Comparison of ENCODE assay signal across 1 cellular context in the genomic region with DNA sequence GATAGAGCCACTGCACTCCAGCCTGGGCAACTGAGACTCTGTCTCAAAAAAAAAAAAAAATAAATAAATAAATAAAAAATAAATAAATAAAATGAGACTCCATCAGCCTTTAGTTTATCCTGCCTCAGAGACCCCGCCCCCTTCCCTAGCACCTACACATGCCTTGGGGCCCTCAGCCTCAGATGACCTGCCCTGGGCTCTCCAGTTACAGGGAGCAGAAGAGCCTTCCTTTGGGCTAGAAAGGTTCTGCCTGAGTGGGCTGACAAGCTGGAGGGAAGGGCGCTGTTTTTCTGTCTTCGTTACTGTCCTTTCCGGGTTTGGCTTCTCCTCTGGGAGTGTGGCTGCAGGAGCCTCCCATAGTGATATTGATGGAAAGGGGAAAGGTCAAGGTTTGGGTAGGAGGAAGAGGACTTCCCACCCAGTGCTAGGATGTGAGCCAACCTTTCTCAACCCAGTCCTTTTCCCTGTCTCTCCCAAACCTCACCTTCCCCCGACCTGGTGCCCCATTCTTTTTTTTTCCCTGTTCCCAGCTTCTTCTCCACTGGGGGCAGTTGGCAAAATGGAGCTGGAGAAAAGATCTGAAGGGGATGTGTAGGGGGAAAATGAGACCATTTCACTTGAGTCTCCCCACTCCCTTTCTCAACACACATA.
TF ChIP-seq lines count a peak whose summit lies in the region.

No MANE protein-coding gene starts in this region.

TF ChIP-seq in WTC11, 78 proteins besides CTCF, POLR2A, EP300 and RAD21:
- TF ChIP-seq, protein P1, sequence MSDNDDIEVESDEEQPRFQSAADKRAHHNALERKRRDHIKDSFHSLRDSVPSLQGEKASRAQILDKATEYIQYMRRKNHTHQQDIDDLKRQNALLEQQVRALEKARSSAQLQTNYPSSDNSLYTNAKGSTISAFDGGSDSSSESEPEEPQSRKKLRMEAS (CRISPR knock-in tag; IDR thresholded peaks at IDR 0.05): no peak
- TF ChIP-seq ZNF232 (CRISPR knock-in tag; IDR thresholded peaks at IDR 0.05) (no peak), FOXP1 (CRISPR knock-in tag; IDR thresholded peaks at IDR 0.05; ENCODE audit: borderline replicate concordance) (no peak), GABPB1 (CRISPR knock-in tag; IDR thresholded peaks at IDR 0.05) (no peak), FOXK1 (CRISPR knock-in tag; IDR thresholded peaks at IDR 0.05) (no peak)
- TF ChIP-seq, protein P2, sequence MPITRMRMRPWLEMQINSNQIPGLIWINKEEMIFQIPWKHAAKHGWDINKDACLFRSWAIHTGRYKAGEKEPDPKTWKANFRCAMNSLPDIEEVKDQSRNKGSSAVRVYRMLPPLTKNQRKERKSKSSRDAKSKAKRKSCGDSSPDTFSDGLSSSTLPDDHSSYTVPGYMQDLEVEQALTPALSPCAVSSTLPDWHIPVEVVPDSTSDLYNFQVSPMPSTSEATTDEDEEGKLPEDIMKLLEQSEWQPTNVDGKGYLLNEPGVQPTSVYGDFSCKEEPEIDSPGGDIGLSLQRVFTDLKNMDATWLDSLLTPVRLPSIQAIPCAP (CRISPR knock-in tag; IDR thresholded peaks at IDR 0.05): no peak
- TF ChIP-seq, protein P3, sequence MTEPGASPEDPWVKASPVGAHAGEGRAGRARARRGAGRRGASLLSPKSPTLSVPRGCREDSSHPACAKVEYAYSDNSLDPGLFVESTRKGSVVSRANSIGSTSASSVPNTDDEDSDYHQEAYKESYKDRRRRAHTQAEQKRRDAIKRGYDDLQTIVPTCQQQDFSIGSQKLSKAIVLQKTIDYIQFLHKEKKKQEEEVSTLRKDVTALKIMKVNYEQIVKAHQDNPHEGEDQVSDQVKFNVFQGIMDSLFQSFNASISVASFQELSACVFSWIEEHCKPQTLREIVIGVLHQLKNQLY (CRISPR knock-in tag; IDR thresholded peaks at IDR 0.05): no peak
